2 cellular contexts compared by ENCODE assay signal in genomic region chr13:27203854-27204253, GRCh38.
TF ChIP-seq lines count a peak whose summit lies in the region.

No MANE protein-coding gene starts in this region.

TF ChIP-seq in IMR-90, 13 proteins besides CTCF, POLR2A, EP300 and RAD21:
- TF ChIP-seq CEBPB (IDR thresholded peaks at IDR 0.05; ENCODE audit: low read depth, low read length) = no peak
- peak; percentile 12; the same call in 1 of the 2 replicates for TF ChIP-seq SMC3 (IDR thresholded peaks at IDR 0.05; ENCODE audit: low read depth, low read length)
- TF ChIP-seq MAZ (IDR thresholded peaks at IDR 0.05; ENCODE audit: borderline replicate concordance, low read depth, low read length) = no peak
TF ChIP-seq in IMR-90: peak in this region for 1.

TF ChIP-seq in K562, 482 proteins besides CTCF, POLR2A, EP300 and RAD21:
- TF ChIP-seq GATAD2B (IDR thresholded peaks at IDR 0.05; ENCODE audit: borderline replicate concordance) (no peak), ZFP36 (IDR thresholded peaks at IDR 0.05; ENCODE audit: low read depth, low read length, partially characterized antibody) (no peak), STAT6 (CRISPR knock-in tag; IDR thresholded peaks at IDR 0.05) (no peak), BACH1 (tag; IDR thresholded peaks at IDR 0.05) (0 out of 2 replicates have a peak, but pooled peaks have one; percentile 28), TEAD2 (tag; IDR thresholded peaks at IDR 0.05) (no peak), DEAF1 (CRISPR knock-in tag; IDR thresholded peaks at IDR 0.05) (0 out of 2 replicates have a peak, but pooled peaks have one; percentile 21), JUND (IDR thresholded peaks at IDR 0.05; ENCODE audit: borderline replicate concordance, low read depth, low read length) (peak; percentile 21; the same call in 1 of the 2 replicates), JUND (tag; IDR thresholded peaks at IDR 0.05; ENCODE audit: borderline replicate concordance, low read depth, low read length) (no peak), EHMT2 (IDR thresholded peaks at IDR 0.05) (peak; percentile 73)
TF ChIP-seq in K562: peak in this region for 4.
